ENCODE assay signal across 8 cellular contexts in the genomic region with DNA sequence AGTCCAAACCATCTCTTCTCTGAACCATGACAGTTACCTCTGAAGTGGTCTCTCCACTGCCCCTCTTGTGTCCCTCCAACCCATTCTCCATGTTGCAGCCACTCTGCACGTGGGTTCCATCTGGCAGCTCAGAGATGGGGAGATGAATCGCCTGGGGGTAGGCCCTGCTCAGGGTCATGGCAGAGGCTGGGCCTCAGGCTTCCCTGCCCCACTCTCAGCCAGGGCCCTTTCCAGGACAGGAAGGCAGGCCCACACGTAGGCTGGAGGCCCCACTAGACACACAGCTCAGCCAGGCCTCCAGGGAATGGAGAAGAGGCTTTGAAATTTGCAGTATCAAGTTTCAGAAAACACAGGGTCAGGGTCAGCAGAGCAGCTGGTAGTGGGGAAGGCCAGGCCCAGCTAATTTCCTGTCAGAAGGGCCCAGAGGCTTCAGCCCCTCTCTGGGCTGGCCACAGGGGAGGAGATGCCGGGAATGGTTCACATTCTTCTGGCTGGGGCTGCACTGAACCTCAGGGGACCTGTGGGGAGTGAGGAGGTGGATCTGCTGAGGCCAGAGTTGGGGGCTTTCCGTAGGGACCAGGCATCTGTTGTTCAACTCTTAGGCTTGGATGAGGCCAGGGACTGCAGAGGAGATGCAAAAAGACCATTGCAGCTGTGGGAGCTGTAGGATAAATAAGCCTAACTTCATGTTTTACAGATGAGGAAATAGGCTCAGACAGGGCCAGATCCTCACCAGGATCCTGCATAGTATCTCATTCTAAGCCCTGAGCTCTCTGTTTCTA.
DNase-seq lines count a peak whose midpoint lies in the region; ATAC-seq lines count a peak whose summit lies in the region.

No MANE protein-coding gene starts in this region.

- ATAC-seq in sciatic nerve = peak; percentile 90

- peak; percentile 68 for DNase-seq in GM04504 (ENCODE audit: low read depth)
- peak; percentile 53 for DNase-seq in NCI-H226
- peak; percentile 98 for DNase-seq in fibroblast of peridontal ligament (ENCODE audit: extremely low read depth)
- DNase-seq in sciatic nerve (ENCODE audit: low spot score) = peak; percentile 73
- no peak for DNase-seq in NCI-H82 treated with DMSO at 0.1 percent for 48 hours (lab: John Stamatoyannopoulos, UW; ENCODE audit: unreplicated experiment)
- no peak for DNase-seq in OCI-M1 (lab: John Stamatoyannopoulos, UW)
- no peak for DNase-seq in activated gamma-delta T cell treated with Interleukin-2 at 50 U/mL for 16 hours
- DNase-seq in NOMO-1 (lab: John Stamatoyannopoulos, UW; ENCODE audit: unreplicated experiment in 2 of 2) = no peak

- intact Hi-C loops in sciatic nerve (cut with DNase I) = no loop called here

Comparison
In these comparisons a context has a peak if more than half of its experiments do, and no peak if none do; other contexts are left out.
1. DNase-seq: peak in GM04504 (single experiment), NCI-H226 (single experiment), fibroblast of peridontal ligament (single experiment) and sciatic nerve (single experiment); none in NCI-H82 treated with DMSO at 0.1 percent for 48 hours (single experiment), OCI-M1 (single experiment), activated gamma-delta T cell treated with Interleukin-2 at 50 U/mL for 16 hours (single experiment) and NOMO-1 (0 of 2).